15 cellular contexts compared by ENCODE assay signal in genomic region chr22:38737302-38738060, GRCh38. TPM values are rescaled to one million over a fixed set of nuclear protein-coding genes. Genes with fewer than 3 reads are reported as not detected.
DNase-seq lines count a peak whose midpoint lies in the region; ATAC-seq and TF ChIP-seq lines count a peak whose summit lies in the region.
"Had no signal": no experiment of that assay in that cellular context is flagged by ENCODE, and none has a peak within 500 bp of the region (broad histone marks: within the 10 kb centered on the region; RNA-seq: fewer than 3 reads in every experiment).

No MANE protein-coding gene starts in this region.

- DNase-seq in Right ventricle myocardium inferior (ENCODE audit: missing footprints) (peak; percentile 8), cardiac septum (ENCODE audit: low spot score) (no peak), glomerular visceral epithelial cell (ENCODE audit: extremely low spot score) (peak; percentile 11), KBM-7 (no peak), upper lobe of right lung (no peak), Kasumi-1 (lab: John Stamatoyannopoulos, UW) (no peak)
- DNase-seq in activated CD8-positive, alpha-beta T cell treated with anti-CD3 and anti-CD28 coated beads, Interleukin-2, amount 10 ng/mL, durations not matched to agents 7 days and 5 days: no peak
- DNase-seq: activated CD4-positive, alpha-beta T cell treated with anti-CD3 and anti-CD28 coated beads, Interleukin-2, amount 50 U/mL, for 48 hours; esophagus squamous epithelium; NCI-H1105; NCI-H774; SK-N-SH; stimulated activated CD4-positive, alpha-beta T cell treated with anti-CD3 and anti-CD28 coated beads, Interleukin-1b, Interleukin-23, amount 100 ng/mL, for 48 hours had no signal

- POLR2A ChIA-PET in activated CD8-positive, alpha-beta T cell treated with anti-CD3 and anti-CD28 coated beads, Interleukin-2, amount 10 ng/mL, durations not matched to agents 7 days and 5 days (lab: Charles Lee): interaction anchor here (16.4 kb wide), 1 partner anchor 15 kb away, joined by 307 read pairs; the partner anchor contains the start of gene SUN2

- H3K27ac ChIP-seq in temporal lobe (ENCODE audit: low read depth, low read length): peak overlapping the region; percentile 99
- no peak overlapping the region for H3K27ac ChIP-seq in upper lobe of right lung
- H3K27ac ChIP-seq: pancreas had no signal

- H3K9me3 Mint-ChIP-seq in activated CD8-positive, alpha-beta T cell treated with anti-CD3 and anti-CD28 coated beads, Interleukin-2, amount 10 ng/mL, durations not matched to agents 7 days and 5 days (ENCODE audit: insufficient read depth): no peaks in the 10 kb centered on the region

- no peak overlapping the region for H3K4me3 ChIP-seq in upper lobe of right lung
- H3K4me3 ChIP-seq: esophagus squamous epithelium, pancreas had no signal

- ATAC-seq in Right ventricle myocardium inferior (no peak), upper lobe of right lung (no peak)
- ATAC-seq in activated CD8-positive, alpha-beta T cell treated with anti-CD3 and anti-CD28 coated beads, Interleukin-2, amount 10 ng/mL, durations not matched to agents 7 days and 5 days: no peak
- ATAC-seq: pancreas had no signal

- peaks cover 70% of the 10 kb centered on the region for H3K4me1 Mint-ChIP-seq in activated CD8-positive, alpha-beta T cell treated with anti-CD3 and anti-CD28 coated beads, Interleukin-2, amount 10 ng/mL, durations not matched to agents 7 days and 5 days (ENCODE audit: low read depth)

- H3K4me1 ChIP-seq in upper lobe of right lung: peaks cover 14% of the 10 kb centered on the region

- H3K36me3 ChIP-seq in upper lobe of right lung: peaks cover 76% of the 10 kb centered on the region

- H3K9me3 ChIP-seq in upper lobe of right lung: no peaks in the 10 kb centered on the region
- H3K9me3 ChIP-seq: esophagus squamous epithelium, pancreas, SK-N-SH had no signal

- H3K27me3 Mint-ChIP-seq in activated CD8-positive, alpha-beta T cell treated with anti-CD3 and anti-CD28 coated beads, Interleukin-2, amount 10 ng/mL, durations not matched to agents 7 days and 5 days (ENCODE audit: low read depth): no peaks in the 10 kb centered on the region

- peaks cover 90% of the 10 kb centered on the region for H3K36me3 Mint-ChIP-seq in activated CD8-positive, alpha-beta T cell treated with anti-CD3 and anti-CD28 coated beads, Interleukin-2, amount 10 ng/mL, durations not matched to agents 7 days and 5 days (ENCODE audit: low read depth)

- no peaks in the 10 kb centered on the region for H3K27me3 ChIP-seq in upper lobe of right lung
- H3K27me3 ChIP-seq: esophagus squamous epithelium, pancreas had no signal

- peak overlapping the region; percentile 85 for H3K27ac Mint-ChIP-seq in activated CD8-positive, alpha-beta T cell treated with anti-CD3 and anti-CD28 coated beads, Interleukin-2, amount 10 ng/mL, durations not matched to agents 7 days and 5 days

- in situ Hi-C loops in KBM-7 (cut with MboI; ENCODE audit: low pct_unique_long_range_greater_than_20kb, low sequenced_read_pairs): no loop called here

- CTCF ChIA-PET in activated CD8-positive, alpha-beta T cell treated with anti-CD3 and anti-CD28 coated beads, Interleukin-2, amount 10 ng/mL, durations not matched to agents 7 days and 5 days (lab: Charles Lee): interaction anchor here (5.4 kb wide), 1 partner anchor 14 kb away, joined by 57 read pairs; no protein-coding TSS in a partner anchor

- H3K4me3 Mint-ChIP-seq in activated CD8-positive, alpha-beta T cell treated with anti-CD3 and anti-CD28 coated beads, Interleukin-2, amount 10 ng/mL, durations not matched to agents 7 days and 5 days: no peak overlapping the region

- no peak for TF ChIP-seq CTCF in upper lobe of right lung (IDR thresholded peaks at IDR 0.05)

- intact Hi-C loops in Right ventricle myocardium inferior (cut with DNase I) (no loop called here), cardiac septum (cut with DNase I) (no loop called here), upper lobe of right lung (cut with DNase I) (no loop called here)

RNA-seq across cellular contexts. Expression of gene SUN2, which starts 18.3 kb away (rescaled TPM):
- total RNA-seq in Right ventricle myocardium inferior (126 TPM), cardiac septum (130 TPM), temporal lobe (77.9 TPM), upper lobe of right lung (242 TPM)
- 100 to 1,000 TPM; 481 to 482 TPM for total RNA-seq in activated CD8-positive, alpha-beta T cell treated with anti-CD3 and anti-CD28 coated beads, Interleukin-2, amount 10 ng/mL, durations not matched to agents 7 days and 5 days

RNA-seq across cellular contexts. Expression of gene GTPBP1, which starts 31.7 kb away (rescaled TPM):
- total RNA-seq in Right ventricle myocardium inferior (26.8 TPM), cardiac septum (34.3 TPM), temporal lobe (28.5 TPM), upper lobe of right lung (72.5 TPM)
- 10 to 100 TPM; 71.8 to 73.9 TPM for total RNA-seq in activated CD8-positive, alpha-beta T cell treated with anti-CD3 and anti-CD28 coated beads, Interleukin-2, amount 10 ng/mL, durations not matched to agents 7 days and 5 days

RNA-seq across cellular contexts. Expression of gene JOSD1, which starts 36.7 kb away (rescaled TPM):
- total RNA-seq in Right ventricle myocardium inferior (17.5 TPM), cardiac septum (24.0 TPM), temporal lobe (44.5 TPM), upper lobe of right lung (52.1 TPM)
- total RNA-seq in activated CD8-positive, alpha-beta T cell treated with anti-CD3 and anti-CD28 coated beads, Interleukin-2, amount 10 ng/mL, durations not matched to agents 7 days and 5 days: 10 to 100 TPM; 60.0 to 63.7 TPM

RNA-seq across cellular contexts. Expression of gene TOMM22, which starts 55.7 kb away (rescaled TPM):
- 66.3 TPM for total RNA-seq in Right ventricle myocardium inferior
- total RNA-seq in cardiac septum: 55.7 TPM
- 10 to 100 TPM; 91.3 to 98.7 TPM for total RNA-seq in activated CD8-positive, alpha-beta T cell treated with anti-CD3 and anti-CD28 coated beads, Interleukin-2, amount 10 ng/mL, durations not matched to agents 7 days and 5 days
- total RNA-seq in temporal lobe: 31.0 TPM
- total RNA-seq in upper lobe of right lung: 51.6 TPM

RNA-seq across cellular contexts. Expression of gene DNAL4, which starts 56.5 kb away (rescaled TPM):
- 10.0 TPM for total RNA-seq in Right ventricle myocardium inferior
- 8.1 TPM for total RNA-seq in cardiac septum
- 1 to 10 TPM; 8.0 to 8.6 TPM for total RNA-seq in activated CD8-positive, alpha-beta T cell treated with anti-CD3 and anti-CD28 coated beads, Interleukin-2, amount 10 ng/mL, durations not matched to agents 7 days and 5 days
- total RNA-seq in temporal lobe: 17.7 TPM
- total RNA-seq in upper lobe of right lung: 16.0 TPM

Comparison
In these comparisons a context has a peak if more than half of its experiments do, and no peak if none do; other contexts are left out.
1. DNase-seq: peak in Right ventricle myocardium inferior (single experiment) and glomerular visceral epithelial cell (single experiment); none in cardiac septum (single experiment), activated CD8-positive, alpha-beta T cell treated with anti-CD3 and anti-CD28 coated beads, Interleukin-2, amount 10 ng/mL, durations not matched to agents 7 days and 5 days (single experiment), KBM-7 (single experiment), upper lobe of right lung (single experiment) and Kasumi-1 (0 of 2).